11 cellular contexts compared by ENCODE assay signal in the genomic region with DNA sequence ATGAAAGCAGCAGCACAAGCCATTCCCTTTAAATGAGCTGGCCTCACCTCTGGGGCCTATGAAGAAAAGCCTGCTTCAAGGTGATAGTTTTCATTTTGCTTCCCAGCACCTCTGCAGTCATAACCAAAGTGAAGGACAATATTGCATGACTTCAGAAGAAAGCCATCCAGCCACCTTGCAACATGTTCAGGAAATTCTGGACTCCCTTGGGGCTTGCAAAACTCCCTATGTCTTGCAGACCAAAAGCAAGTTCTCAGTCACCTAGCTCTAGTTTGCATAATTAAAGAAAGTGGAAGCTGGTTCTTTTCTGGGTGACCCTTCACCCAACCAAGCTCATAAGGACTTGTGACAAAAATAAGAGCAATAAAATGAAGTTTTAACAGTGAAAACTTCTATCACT.
DNase-seq lines count a peak whose midpoint lies in the region; ATAC-seq, FAIRE-seq and TF ChIP-seq lines count a peak whose summit lies in the region.
"Had no signal": no experiment of that assay in that cellular context is flagged by ENCODE, and none has a peak within 500 bp of the region (broad histone marks: within the 10 kb centered on the region; RNA-seq: fewer than 3 reads in every experiment).

No MANE protein-coding gene starts in this region.

- H3K4me3 ChIP-seq in GM06990 (replicated peaks; ENCODE audit: low read depth, low read length), result no peak overlapping the region
- no peak overlapping the region for H3K4me3 ChIP-seq in esophagus muscularis mucosa
- H3K4me3 ChIP-seq: cardiac muscle cell had no signal

- H3K4me1 ChIP-seq in esophagus muscularis mucosa, result no peaks in the 10 kb centered on the region

- TF ChIP-seq CTCF in GM06990 (IDR thresholded peaks at IDR 0.05; ENCODE audit: insufficient read depth, low read length, poor library complexity, severe bottlenecking), result no peak
- TF ChIP-seq CTCF in esophagus muscularis mucosa (IDR thresholded peaks at IDR 0.05), result no peak

- H3K36me3 ChIP-seq in GM06990 (ENCODE audit: control insufficient read depth, insufficient read depth, low read length) (no peaks in the 10 kb centered on the region), esophagus muscularis mucosa (no peaks in the 10 kb centered on the region)
- H3K36me3 ChIP-seq: cardiac muscle cell had no signal

- FAIRE-seq in H54 (lab: Jason Lieb, UNC), result no peak

- H3K27me3 ChIP-seq in GM06990 (replicated peaks; ENCODE audit: control insufficient read depth, insufficient read depth, low read length) (no peaks in the 10 kb centered on the region), esophagus muscularis mucosa (no peaks in the 10 kb centered on the region)
- H3K27me3 ChIP-seq: cardiac muscle cell had no signal

- intact Hi-C loops in esophagus muscularis mucosa (cut with DNase I), result no loop called here

- peak; percentile 82 for ATAC-seq in GM19395 (IDR thresholded peaks at IDR 0.05; ENCODE audit: unreplicated experiment)
- ATAC-seq in HG02973 (IDR thresholded peaks at IDR 0.05; ENCODE audit: unreplicated experiment), result peak; percentile 94

- no peak for TF ChIP-seq EP300 in esophagus muscularis mucosa (IDR thresholded peaks at IDR 0.05)

- DNase-seq in GM06990 (ENCODE audit: extremely low read depth, insufficient read length) (peak; percentile 21), NCI-H226 (peak; percentile 18), H54 (ENCODE audit: insufficient read length, low spot score) (no peak), esophagus muscularis mucosa (ENCODE audit: extremely low spot score) (no peak), HuH-7 (ENCODE audit: low spot score) (no peak), KG1 (lab: John Stamatoyannopoulos, UW) (no peak)
- DNase-seq: activated CD8-positive, alpha-beta memory T cell treated with anti-CD3 and anti-CD28 coated beads for 24 hours; NCI-H1105 had no signal

- TF ChIP-seq POLR2A in H54 (IDR thresholded peaks at IDR 0.05; ENCODE audit: low read depth, low read length) (no peak), esophagus muscularis mucosa (IDR thresholded peaks at IDR 0.05; ENCODE audit: low read depth) (no peak)

- peaks cover 0 to 25% (median 17%) of the 10 kb centered on the region in 4 donors for H3K9me3 ChIP-seq in esophagus muscularis mucosa

- H3K27ac ChIP-seq in esophagus muscularis mucosa (replicated peaks in 1 of 4), result no peak overlapping the region
- H3K27ac ChIP-seq: cardiac muscle cell had no signal

Comparison
In these comparisons a context has a peak if more than half of its experiments do, and no peak if none do; other contexts are left out.
1. DNase-seq: peak in GM06990 (single experiment) and NCI-H226 (single experiment); none in H54 (single experiment), esophagus muscularis mucosa (single experiment), HuH-7 (single experiment) and KG1 (single experiment).